Comparison of ENCODE assay signal across 1 cellular context in the genomic region with DNA sequence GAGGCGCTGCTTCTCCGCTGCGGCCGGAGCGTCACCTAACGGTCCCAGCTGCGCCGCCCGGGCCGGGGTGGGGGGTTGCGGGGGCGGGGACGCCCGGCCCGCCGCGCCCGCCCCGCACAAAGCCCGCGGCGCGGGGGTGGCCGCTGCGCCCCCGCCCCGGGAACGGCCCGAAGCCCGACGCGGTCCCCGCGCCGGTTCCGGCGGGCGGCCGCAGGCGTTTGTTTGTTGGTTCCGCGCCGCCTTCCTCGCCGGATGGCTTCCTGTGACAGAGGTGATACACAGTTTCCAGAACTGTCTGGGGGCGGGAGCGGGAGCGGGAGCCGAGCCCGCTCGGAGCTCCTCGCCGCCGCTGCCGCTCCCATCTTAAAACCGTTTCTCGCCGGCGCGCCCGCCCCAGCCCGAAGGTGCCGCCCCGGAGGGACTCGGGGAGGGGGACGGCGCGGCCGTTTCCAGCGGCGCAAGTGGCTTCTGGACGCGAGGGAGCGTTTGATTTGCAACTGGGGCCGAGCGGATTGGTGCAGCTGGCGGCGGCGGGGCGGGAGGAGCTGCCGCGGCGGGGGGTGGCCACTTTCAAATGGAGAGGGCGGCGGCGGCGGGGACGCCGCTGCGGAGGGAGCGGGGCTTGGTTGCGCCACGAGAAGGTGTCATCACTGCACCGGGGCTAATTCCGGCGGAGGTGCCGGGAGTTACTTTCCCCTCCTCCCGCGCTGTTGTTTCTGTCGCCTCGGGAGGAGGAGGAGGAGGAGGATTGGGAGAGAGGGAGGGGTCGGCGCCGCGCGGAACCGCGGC.
TF ChIP-seq lines count a peak whose summit lies in the region.

No MANE protein-coding gene starts in this region.

TF ChIP-seq in HepG2, 621 proteins besides CTCF, POLR2A, EP300 and RAD21 (continued from another document and continues in another):
- TF ChIP-seq, protein P1, sequence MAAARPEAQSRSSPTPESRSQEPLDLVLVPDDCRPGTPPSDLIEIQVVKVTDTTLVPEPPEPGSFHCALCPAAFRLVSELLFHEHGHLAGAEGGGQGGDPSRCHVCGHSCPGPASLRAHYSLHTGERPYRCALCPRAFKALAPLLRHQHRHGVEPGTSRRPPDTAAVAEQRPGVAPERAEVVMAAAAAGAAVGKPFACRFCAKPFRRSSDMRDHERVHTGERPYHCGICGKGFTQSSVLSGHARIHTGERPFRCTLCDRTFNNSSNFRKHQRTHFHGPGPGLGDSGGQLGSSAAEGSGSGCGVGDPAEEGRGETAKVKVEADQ (CRISPR knock-in tag; IDR thresholded peaks at IDR 0.05; ENCODE audit: borderline replicate concordance): peak; percentile 21; the same call in 1 of the 2 replicates
- TF ChIP-seq TBL1XR1 (IDR thresholded peaks at IDR 0.05; ENCODE audit: borderline replicate concordance, low read length, partially characterized antibody) (no peak), GFI1 (CRISPR knock-in tag; IDR thresholded peaks at IDR 0.05; ENCODE audit: borderline replicate concordance) (peak; percentile 50; the same call in 1 of the 2 replicates), MBD4 (IDR thresholded peaks at IDR 0.05; ENCODE audit: borderline replicate concordance, low read length) (no peak), ZNF879 (CRISPR knock-in tag; IDR thresholded peaks at IDR 0.05) (no peak), ZNF709 (CRISPR knock-in tag; IDR thresholded peaks at IDR 0.05) (0 out of 2 replicates have a peak, but pooled peaks have one; percentile 65), CEBPG (CRISPR knock-in tag; IDR thresholded peaks at IDR 0.05) (peak; percentile 61), XRCC5 (optimal IDR thresholded peaks at IDR 0.05; ENCODE audit: low read length) (no peak), DPF2 (CRISPR knock-in tag; IDR thresholded peaks at IDR 0.05; ENCODE audit: borderline replicate concordance, low read depth) (no peak), DNMT1 (CRISPR knock-in tag; IDR thresholded peaks at IDR 0.05) (no peak), ZNF792 (CRISPR knock-in tag; IDR thresholded peaks at IDR 0.05) (no peak), ZSCAN31 (CRISPR knock-in tag; IDR thresholded peaks at IDR 0.05; ENCODE audit: low read depth) (no peak), ZNF790 (CRISPR knock-in tag; IDR thresholded peaks at IDR 0.05; ENCODE audit: borderline replicate concordance) (peak; percentile 76; the same call in 1 of the 2 replicates), CCAR2 (optimal IDR thresholded peaks at IDR 0.05; ENCODE audit: low read depth, low read length) (no peak), ZNF788 (CRISPR knock-in tag; IDR thresholded peaks at IDR 0.05; ENCODE audit: borderline replicate concordance) (no peak), SIX1 (CRISPR knock-in tag; IDR thresholded peaks at IDR 0.05; ENCODE audit: borderline replicate concordance) (no peak), ZSCAN12 (CRISPR knock-in tag; IDR thresholded peaks at IDR 0.05) (no peak; the same call in 1 of the 2 replicates), MIXL1 (CRISPR knock-in tag; IDR thresholded peaks at IDR 0.05) (0 out of 2 replicates have a peak, but pooled peaks have one; percentile 35), HNRNPLL (IDR thresholded peaks at IDR 0.05; ENCODE audit: low read depth, low read length, poor library complexity, severe bottlenecking) (peak; percentile 88), GZF1 (CRISPR knock-in tag; IDR thresholded peaks at IDR 0.05) (no peak), ZNF678 (CRISPR knock-in tag; IDR thresholded peaks at IDR 0.05) (0 out of 2 replicates have a peak, but pooled peaks have one; percentile 73), NFRKB (IDR thresholded peaks at IDR 0.05) (no peak), ETV5 (CRISPR knock-in tag; IDR thresholded peaks at IDR 0.05; ENCODE audit: borderline replicate concordance) (peak; percentile 40; the same call in 1 of the 2 replicates), ZNF589 (CRISPR knock-in tag; conservative IDR thresholded peaks at IDR 0.05) (0 out of 2 replicates have a peak, but pooled peaks have one; percentile 47), ZBTB7A (CRISPR knock-in tag; IDR thresholded peaks at IDR 0.05) (no peak), SYNCRIP (IDR thresholded peaks at IDR 0.05; ENCODE audit: insufficient read depth, low read depth, low read length) (no peak), CBX5 (CRISPR knock-in tag; IDR thresholded peaks at IDR 0.05; ENCODE audit: borderline replicate concordance) (no peak), PCBP1 (IDR thresholded peaks at IDR 0.05; ENCODE audit: borderline replicate concordance, low read depth, low read length) (0 out of 2 replicates have a peak, but pooled peaks have one; percentile 22), KLF16 (CRISPR knock-in tag; IDR thresholded peaks at IDR 0.05) (peak in 1 of 2 experiments; percentile 46; a peak in 1 of 4 replicates), HDAC1 (CRISPR knock-in tag; IDR thresholded peaks at IDR 0.05) (peak; percentile 59), ZNF326 (CRISPR knock-in tag; IDR thresholded peaks at IDR 0.05; ENCODE audit: borderline replicate concordance) (no peak)
- TF ChIP-seq, protein P2, sequence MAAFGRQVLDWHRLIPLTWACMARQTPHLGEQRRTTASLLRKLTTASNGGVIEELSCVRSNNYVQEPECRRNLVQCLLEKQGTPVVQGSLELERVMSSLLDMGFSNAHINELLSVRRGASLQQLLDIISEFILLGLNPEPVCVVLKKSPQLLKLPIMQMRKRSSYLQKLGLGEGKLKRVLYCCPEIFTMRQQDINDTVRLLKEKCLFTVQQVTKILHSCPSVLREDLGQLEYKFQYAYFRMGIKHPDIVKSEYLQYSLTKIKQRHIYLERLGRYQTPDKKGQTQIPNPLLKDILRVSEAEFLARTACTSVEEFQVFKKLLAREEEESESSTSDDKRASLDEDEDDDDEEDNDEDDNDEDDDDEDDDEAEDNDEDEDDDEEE (CRISPR knock-in tag; IDR thresholded peaks at IDR 0.05): 0 out of 2 replicates have a peak, but pooled peaks have one; percentile 66
- TF ChIP-seq, protein P3, sequence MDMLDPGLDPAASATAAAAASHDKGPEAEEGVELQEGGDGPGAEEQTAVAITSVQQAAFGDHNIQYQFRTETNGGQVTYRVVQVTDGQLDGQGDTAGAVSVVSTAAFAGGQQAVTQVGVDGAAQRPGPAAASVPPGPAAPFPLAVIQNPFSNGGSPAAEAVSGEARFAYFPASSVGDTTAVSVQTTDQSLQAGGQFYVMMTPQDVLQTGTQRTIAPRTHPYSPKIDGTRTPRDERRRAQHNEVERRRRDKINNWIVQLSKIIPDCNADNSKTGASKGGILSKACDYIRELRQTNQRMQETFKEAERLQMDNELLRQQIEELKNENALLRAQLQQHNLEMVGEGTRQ (IDR thresholded peaks at IDR 0.05; ENCODE audit: low read depth, low read length): no peak
- TF ChIP-seq, protein P3 (CRISPR knock-in tag; IDR thresholded peaks at IDR 0.05; ENCODE audit: borderline replicate concordance): no peak
- TF ChIP-seq, protein P4, sequence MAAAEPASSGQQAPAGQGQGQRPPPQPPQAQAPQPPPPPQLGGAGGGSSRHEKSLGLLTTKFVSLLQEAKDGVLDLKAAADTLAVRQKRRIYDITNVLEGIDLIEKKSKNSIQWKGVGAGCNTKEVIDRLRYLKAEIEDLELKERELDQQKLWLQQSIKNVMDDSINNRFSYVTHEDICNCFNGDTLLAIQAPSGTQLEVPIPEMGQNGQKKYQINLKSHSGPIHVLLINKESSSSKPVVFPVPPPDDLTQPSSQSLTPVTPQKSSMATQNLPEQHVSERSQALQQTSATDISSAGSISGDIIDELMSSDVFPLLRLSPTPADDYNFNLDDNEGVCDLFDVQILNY (CRISPR knock-in tag; conservative IDR thresholded peaks at IDR 0.05): peak; percentile 77
- TF ChIP-seq, protein P5, sequence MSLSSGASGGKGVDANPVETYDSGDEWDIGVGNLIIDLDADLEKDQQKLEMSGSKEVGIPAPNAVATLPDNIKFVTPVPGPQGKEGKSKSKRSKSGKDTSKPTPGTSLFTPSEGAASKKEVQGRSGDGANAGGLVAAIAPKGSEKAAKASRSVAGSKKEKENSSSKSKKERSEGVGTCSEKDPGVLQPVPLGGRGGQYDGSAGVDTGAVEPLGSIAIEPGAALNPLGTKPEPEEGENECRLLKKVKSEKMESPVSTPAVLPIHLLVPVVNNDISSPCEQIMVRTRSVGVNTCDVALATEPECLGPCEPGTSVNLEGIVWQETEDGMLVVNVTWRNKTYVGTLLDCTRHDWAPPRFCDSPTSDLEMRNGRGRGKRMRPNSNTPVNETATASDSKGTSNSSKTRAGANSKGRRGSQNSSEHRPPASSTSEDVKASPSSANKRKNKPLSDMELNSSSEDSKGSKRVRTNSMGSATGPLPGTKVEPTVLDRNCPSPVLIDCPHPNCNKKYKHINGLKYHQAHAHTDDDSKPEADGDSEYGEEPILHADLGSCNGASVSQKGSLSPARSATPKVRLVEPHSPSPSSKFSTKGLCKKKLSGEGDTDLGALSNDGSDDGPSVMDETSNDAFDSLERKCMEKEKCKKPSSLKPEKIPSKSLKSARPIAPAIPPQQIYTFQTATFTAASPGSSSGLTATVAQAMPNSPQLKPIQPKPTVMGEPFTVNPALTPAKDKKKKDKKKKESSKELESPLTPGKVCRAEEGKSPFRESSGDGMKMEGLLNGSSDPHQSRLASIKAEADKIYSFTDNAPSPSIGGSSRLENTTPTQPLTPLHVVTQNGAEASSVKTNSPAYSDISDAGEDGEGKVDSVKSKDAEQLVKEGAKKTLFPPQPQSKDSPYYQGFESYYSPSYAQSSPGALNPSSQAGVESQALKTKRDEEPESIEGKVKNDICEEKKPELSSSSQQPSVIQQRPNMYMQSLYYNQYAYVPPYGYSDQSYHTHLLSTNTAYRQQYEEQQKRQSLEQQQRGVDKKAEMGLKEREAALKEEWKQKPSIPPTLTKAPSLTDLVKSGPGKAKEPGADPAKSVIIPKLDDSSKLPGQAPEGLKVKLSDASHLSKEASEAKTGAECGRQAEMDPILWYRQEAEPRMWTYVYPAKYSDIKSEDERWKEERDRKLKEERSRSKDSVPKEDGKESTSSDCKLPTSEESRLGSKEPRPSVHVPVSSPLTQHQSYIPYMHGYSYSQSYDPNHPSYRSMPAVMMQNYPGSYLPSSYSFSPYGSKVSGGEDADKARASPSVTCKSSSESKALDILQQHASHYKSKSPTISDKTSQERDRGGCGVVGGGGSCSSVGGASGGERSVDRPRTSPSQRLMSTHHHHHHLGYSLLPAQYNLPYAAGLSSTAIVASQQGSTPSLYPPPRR (CRISPR knock-in tag; IDR thresholded peaks at IDR 0.05; ENCODE audit: borderline replicate concordance): no peak; the same call in 1 of the 2 replicates
- TF ChIP-seq, protein P6, sequence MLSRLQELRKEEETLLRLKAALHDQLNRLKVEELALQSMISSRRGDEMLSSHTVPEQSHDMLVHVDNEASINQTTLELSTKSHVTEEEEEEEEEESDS (CRISPR knock-in tag; IDR thresholded peaks at IDR 0.05; ENCODE audit: borderline replicate concordance): no peak
- TF ChIP-seq, protein P7, sequence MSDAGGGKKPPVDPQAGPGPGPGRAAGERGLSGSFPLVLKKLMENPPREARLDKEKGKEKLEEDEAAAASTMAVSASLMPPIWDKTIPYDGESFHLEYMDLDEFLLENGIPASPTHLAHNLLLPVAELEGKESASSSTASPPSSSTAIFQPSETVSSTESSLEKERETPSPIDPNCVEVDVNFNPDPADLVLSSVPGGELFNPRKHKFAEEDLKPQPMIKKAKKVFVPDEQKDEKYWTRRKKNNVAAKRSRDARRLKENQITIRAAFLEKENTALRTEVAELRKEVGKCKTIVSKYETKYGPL (CRISPR knock-in tag; IDR thresholded peaks at IDR 0.05): no peak
- TF ChIP-seq, protein P8, sequence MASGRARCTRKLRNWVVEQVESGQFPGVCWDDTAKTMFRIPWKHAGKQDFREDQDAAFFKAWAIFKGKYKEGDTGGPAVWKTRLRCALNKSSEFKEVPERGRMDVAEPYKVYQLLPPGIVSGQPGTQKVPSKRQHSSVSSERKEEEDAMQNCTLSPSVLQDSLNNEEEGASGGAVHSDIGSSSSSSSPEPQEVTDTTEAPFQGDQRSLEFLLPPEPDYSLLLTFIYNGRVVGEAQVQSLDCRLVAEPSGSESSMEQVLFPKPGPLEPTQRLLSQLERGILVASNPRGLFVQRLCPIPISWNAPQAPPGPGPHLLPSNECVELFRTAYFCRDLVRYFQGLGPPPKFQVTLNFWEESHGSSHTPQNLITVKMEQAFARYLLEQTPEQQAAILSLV (CRISPR knock-in tag; IDR thresholded peaks at IDR 0.05; ENCODE audit: borderline replicate concordance): 0 out of 2 replicates have a peak, but pooled peaks have one; percentile 3
- TF ChIP-seq, protein P9, sequence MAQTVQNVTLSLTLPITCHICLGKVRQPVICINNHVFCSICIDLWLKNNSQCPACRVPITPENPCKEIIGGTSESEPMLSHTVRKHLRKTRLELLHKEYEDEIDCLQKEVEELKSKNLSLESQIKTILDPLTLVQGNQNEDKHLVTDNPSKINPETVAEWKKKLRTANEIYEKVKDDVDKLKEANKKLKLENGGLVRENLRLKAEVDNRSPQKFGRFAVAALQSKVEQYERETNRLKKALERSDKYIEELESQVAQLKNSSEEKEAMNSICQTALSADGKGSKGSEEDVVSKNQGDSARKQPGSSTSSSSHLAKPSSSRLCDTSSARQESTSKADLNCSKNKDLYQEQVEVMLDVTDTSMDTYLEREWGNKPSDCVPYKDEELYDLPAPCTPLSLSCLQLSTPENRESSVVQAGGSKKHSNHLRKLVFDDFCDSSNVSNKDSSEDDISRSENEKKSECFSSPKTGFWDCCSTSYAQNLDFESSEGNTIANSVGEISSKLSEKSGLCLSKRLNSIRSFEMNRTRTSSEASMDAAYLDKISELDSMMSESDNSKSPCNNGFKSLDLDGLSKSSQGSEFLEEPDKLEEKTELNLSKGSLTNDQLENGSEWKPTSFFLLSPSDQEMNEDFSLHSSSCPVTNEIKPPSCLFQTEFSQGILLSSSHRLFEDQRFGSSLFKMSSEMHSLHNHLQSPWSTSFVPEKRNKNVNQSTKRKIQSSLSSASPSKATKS (CRISPR knock-in tag; IDR thresholded peaks at IDR 0.05): no peak
- TF ChIP-seq, protein P10, sequence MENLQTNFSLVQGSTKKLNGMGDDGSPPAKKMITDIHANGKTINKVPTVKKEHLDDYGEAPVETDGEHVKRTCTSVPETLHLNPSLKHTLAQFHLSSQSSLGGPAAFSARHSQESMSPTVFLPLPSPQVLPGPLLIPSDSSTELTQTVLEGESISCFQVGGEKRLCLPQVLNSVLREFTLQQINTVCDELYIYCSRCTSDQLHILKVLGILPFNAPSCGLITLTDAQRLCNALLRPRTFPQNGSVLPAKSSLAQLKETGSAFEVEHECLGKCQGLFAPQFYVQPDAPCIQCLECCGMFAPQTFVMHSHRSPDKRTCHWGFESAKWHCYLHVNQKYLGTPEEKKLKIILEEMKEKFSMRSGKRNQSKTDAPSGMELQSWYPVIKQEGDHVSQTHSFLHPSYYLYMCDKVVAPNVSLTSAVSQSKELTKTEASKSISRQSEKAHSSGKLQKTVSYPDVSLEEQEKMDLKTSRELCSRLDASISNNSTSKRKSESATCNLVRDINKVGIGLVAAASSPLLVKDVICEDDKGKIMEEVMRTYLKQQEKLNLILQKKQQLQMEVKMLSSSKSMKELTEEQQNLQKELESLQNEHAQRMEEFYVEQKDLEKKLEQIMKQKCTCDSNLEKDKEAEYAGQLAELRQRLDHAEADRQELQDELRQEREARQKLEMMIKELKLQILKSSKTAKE (CRISPR knock-in tag; IDR thresholded peaks at IDR 0.05; ENCODE audit: borderline replicate concordance): peak; percentile 36; the same call in 1 of the 2 replicates
